ENCODE assay signal across 1 cellular context in the genomic region with DNA sequence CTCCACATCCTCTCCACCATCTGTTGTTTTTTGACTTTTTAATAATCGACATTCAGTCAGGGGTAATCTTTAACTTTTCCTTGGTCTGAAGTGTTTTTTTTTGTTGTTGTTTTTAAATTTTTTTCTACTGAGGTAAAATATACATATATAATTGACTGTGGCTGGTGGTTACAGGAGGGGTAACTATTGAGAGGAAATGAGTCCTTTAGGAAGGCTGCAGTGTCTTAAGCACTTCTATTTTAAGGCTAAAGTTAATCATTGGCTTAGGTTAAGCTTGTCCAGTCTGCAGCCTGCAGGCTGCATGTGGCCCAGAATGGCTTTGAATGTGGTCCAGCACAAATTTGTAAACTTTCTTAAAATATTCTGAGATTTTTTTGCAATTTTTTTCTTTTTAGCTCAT.
TF ChIP-seq lines count a peak whose summit lies in the region.

No MANE protein-coding gene starts in this region.

TF ChIP-seq in GM12878, 131 proteins besides CTCF, POLR2A, EP300 and RAD21 (continued from another document):
- TF ChIP-seq, protein P1, sequence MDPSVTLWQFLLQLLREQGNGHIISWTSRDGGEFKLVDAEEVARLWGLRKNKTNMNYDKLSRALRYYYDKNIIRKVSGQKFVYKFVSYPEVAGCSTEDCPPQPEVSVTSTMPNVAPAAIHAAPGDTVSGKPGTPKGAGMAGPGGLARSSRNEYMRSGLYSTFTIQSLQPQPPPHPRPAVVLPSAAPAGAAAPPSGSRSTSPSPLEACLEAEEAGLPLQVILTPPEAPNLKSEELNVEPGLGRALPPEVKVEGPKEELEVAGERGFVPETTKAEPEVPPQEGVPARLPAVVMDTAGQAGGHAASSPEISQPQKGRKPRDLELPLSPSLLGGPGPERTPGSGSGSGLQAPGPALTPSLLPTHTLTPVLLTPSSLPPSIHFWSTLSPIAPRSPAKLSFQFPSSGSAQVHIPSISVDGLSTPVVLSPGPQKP (IDR thresholded peaks at IDR 0.05; ENCODE audit: low read depth, low read length) = no peak
- TF ChIP-seq CREB1 (IDR thresholded peaks at IDR 0.05; ENCODE audit: low read depth) = no peak
- TF ChIP-seq, protein P2, sequence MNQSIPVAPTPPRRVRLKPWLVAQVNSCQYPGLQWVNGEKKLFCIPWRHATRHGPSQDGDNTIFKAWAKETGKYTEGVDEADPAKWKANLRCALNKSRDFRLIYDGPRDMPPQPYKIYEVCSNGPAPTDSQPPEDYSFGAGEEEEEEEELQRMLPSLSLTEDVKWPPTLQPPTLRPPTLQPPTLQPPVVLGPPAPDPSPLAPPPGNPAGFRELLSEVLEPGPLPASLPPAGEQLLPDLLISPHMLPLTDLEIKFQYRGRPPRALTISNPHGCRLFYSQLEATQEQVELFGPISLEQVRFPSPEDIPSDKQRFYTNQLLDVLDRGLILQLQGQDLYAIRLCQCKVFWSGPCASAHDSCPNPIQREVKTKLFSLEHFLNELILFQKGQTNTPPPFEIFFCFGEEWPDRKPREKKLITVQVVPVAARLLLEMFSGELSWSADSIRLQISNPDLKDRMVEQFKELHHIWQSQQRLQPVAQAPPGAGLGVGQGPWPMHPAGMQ (IDR thresholded peaks at IDR 0.05; ENCODE audit: borderline replicate concordance) = no peak
- no peak for TF ChIP-seq MEF2A (IDR thresholded peaks at IDR 0.05; ENCODE audit: insufficient read depth, low read depth, low read length)
- no peak for TF ChIP-seq CHD1 (IDR thresholded peaks at IDR 0.05; ENCODE audit: low read depth, low read length)
